Comparison of ENCODE assay signal across 18 cellular contexts in the genomic region with DNA sequence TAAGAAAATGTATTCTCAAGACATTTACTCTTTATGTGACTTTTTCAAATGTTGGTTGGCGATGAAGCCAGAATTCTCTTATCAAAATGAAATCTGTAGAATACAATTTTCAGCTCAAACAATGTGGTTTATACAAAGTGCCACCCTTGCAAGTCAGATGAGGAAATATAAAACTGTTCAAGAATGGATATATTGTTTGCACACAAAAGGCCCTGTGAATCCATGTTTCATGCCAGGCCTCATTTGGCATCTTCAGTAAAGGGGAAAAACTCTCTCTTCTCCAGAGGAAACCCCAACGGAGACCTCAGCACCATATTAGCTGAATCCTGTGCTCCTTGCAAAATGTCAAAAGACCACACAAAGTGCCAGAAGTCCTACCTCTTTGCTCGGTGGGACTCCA.
"Had no signal": no experiment of that assay in that cellular context is flagged by ENCODE, and none has a peak within 500 bp of the region (broad histone marks: within the 10 kb centered on the region; RNA-seq: fewer than 3 reads in every experiment).

No MANE protein-coding gene starts in this region.

- ATAC-seq: effector memory CD8-positive, alpha-beta T cell; mucosa of descending colon; naive thymus-derived CD8-positive, alpha-beta T cell had no signal

- H3K27me3 ChIP-seq: right atrium auricular region, sigmoid colon, upper lobe of left lung, uterus had no signal

- H3K27ac ChIP-seq: epithelial cell of prostate, esophagus muscularis mucosa, neutrophil, right atrium auricular region, sigmoid colon, skin epidermis, stomach, suprapubic skin, tibial artery, upper lobe of left lung, uterus had no signal

- H3K9me3 ChIP-seq: esophagus muscularis mucosa, mucosa of descending colon, neutrophil, right atrium auricular region, sigmoid colon, stomach, suprapubic skin, tibial artery, upper lobe of left lung, uterus had no signal

- H3K36me3 ChIP-seq: esophagus muscularis mucosa, neutrophil, right atrium auricular region, sigmoid colon, stomach, suprapubic skin, tibial artery, upper lobe of left lung, uterus had no signal

- DNase-seq: effector memory CD8-positive, alpha-beta T cell; mucosa of descending colon; naive thymus-derived CD8-positive, alpha-beta T cell; posterior cingulate gyrus; sigmoid colon; stimulated activated CD4-positive, alpha-beta T cell treated with anti-CD3 and anti-CD28 coated beads, Interleukin-2, amount 100 ng/mL, for 24 hours; stimulated activated CD4-positive, alpha-beta T cell treated with anti-CD3 and anti-CD28 coated beads, Interleukin-4, amount 100 ng/mL, for 4 hours; stimulated activated naive CD4-positive, alpha-beta T cell; stomach; tibial artery; upper lobe of left lung; uterus had no signal

- H3K4me1 ChIP-seq: right atrium auricular region, stomach, suprapubic skin, tibial artery, upper lobe of left lung, uterus had no signal

- H3K4me3 ChIP-seq: esophagus muscularis mucosa, mucosa of descending colon, right atrium auricular region, sigmoid colon, skin epidermis, stomach, suprapubic skin, tibial artery, upper lobe of left lung, uterus had no signal
